Comparison of ENCODE assay signal across 18 cellular contexts in the genomic region with DNA sequence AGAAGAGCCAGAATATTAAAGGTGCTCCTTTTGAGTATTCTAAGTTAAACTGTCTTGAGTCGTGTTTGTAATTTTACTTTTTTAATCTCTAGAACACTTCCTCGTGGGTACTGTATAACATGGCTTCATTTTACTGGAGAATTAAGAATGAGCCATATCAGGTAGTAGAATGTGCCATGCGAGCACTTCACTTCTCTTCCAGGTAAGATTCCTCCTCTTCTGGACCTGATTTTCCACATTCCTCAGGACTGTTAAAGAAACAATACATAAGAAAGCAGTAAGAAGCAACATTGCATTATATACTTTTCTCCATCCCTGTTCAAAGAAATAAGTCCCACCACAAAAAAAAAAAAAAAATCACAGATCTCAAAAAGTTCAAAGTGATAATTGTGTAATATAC. TPM values are rescaled to one million over a fixed set of nuclear protein-coding genes. Genes with fewer than 3 reads are reported as not detected.
DNase-seq lines count a peak whose midpoint lies in the region; ATAC-seq and TF ChIP-seq lines count a peak whose summit lies in the region.
"Had no signal": no experiment of that assay in that cellular context is flagged by ENCODE, and none has a peak within 500 bp of the region (broad histone marks: within the 10 kb centered on the region; RNA-seq: fewer than 3 reads in every experiment).

No MANE protein-coding gene starts in this region.

- CTCF ChIA-PET in activated CD4-positive, alpha-beta T cell treated with anti-CD3 and anti-CD28 coated beads for 36 hours (lab: Charles Lee): interaction anchor here (0.7 to 0.8 kb wide), 2 partner anchors 18 to 416 kb away, joined by 3 to 4 read pairs; no protein-coding TSS in a partner anchor

- H3K27ac ChIP-seq in GM23338 (ENCODE audit: low read depth) (no peak overlapping the region), lower lobe of right lung (no peak overlapping the region)
- H3K27ac ChIP-seq: HL-60, RWPE1 had no signal

- peaks cover 12% of the 10 kb centered on the region; the same call in 1 of the 2 replicates for H3K4me1 ChIP-seq in GM23338 (ENCODE audit: insufficient read depth)
- H3K4me1 ChIP-seq in lower lobe of right lung: no peaks in the 10 kb centered on the region
- H3K4me1 ChIP-seq: HAP-1 had no signal

- H3K36me3 Mint-ChIP-seq in activated CD4-positive, alpha-beta T cell treated with anti-CD3 and anti-CD28 coated beads for 36 hours (ENCODE audit: low read depth): peaks cover 73% of the 10 kb centered on the region
- peaks cover 71% of the 10 kb centered on the region for H3K36me3 Mint-ChIP-seq in GM23338 (ENCODE audit: low read depth)
- H3K36me3 Mint-ChIP-seq in activated naive CD8-positive, alpha-beta T cell: peaks cover 20% of the 10 kb centered on the region

- TF ChIP-seq CTCF in GM23338 (conservative IDR thresholded peaks at IDR 0.05; ENCODE audit: low read depth in 2 of 2) (no peak), lower lobe of right lung (IDR thresholded peaks at IDR 0.05) (no peak)

- H3K27ac Mint-ChIP-seq in activated CD4-positive, alpha-beta T cell treated with anti-CD3 and anti-CD28 coated beads for 36 hours: peak overlapping the region; percentile 25
- no peak overlapping the region for H3K27ac Mint-ChIP-seq in GM23338
- H3K27ac Mint-ChIP-seq in activated naive CD8-positive, alpha-beta T cell: peak overlapping the region; percentile 2

- H4K20me1 ChIP-seq in GM23338 (replicated peaks; ENCODE audit: insufficient read depth): no peaks in the 10 kb centered on the region; the same call in 1 of the 2 replicates

- peaks cover 51% of the 10 kb centered on the region for H3K4me1 Mint-ChIP-seq in activated CD4-positive, alpha-beta T cell treated with anti-CD3 and anti-CD28 coated beads for 36 hours
- H3K4me1 Mint-ChIP-seq in GM23338: peaks cover 33% of the 10 kb centered on the region
- H3K4me1 Mint-ChIP-seq in activated naive CD8-positive, alpha-beta T cell (ENCODE audit: low read depth): peaks cover 25% of the 10 kb centered on the region

- no peak for ATAC-seq in activated CD4-positive, alpha-beta T cell treated with anti-CD3 and anti-CD28 coated beads for 36 hours
- ATAC-seq in GM23338 (no peak), lower lobe of right lung (peak; percentile 78 to 82), HG02759 (IDR thresholded peaks at IDR 0.05; ENCODE audit: unreplicated experiment) (no peak), GM18867 (IDR thresholded peaks at IDR 0.05; ENCODE audit: unreplicated experiment) (no peak)
- ATAC-seq: CD8-positive, alpha-beta T cell; K562 had no signal

- peaks cover 20% of the 10 kb centered on the region for H3K36me3 ChIP-seq in GM23338 (ENCODE audit: insufficient read depth)
- peaks cover 92% of the 10 kb centered on the region for H3K36me3 ChIP-seq in lower lobe of right lung

- intact Hi-C loops in activated CD4-positive, alpha-beta T cell treated with anti-CD3 and anti-CD28 coated beads for 36 hours (cut with DNase I, micrococcal nuclease): no loop called here
- intact Hi-C loops in lower lobe of right lung (cut with DNase I): no loop called here

- H3K4me3 ChIP-seq in GM23338 (no peak overlapping the region), lower lobe of right lung (no peak overlapping the region)
- H3K4me3 ChIP-seq: HAP-1, K562 had no signal

- no peaks in the 10 kb centered on the region for H3K9me2 ChIP-seq in GM23338 (ENCODE audit: insufficient read depth)

- POLR2A ChIA-PET in activated CD4-positive, alpha-beta T cell treated with anti-CD3 and anti-CD28 coated beads for 36 hours (lab: Charles Lee): interaction anchor here (0.6 kb wide), 1 partner anchor 31 kb away, joined by 8 read pairs; no protein-coding TSS in a partner anchor

- H3K27me3 Mint-ChIP-seq in activated CD4-positive, alpha-beta T cell treated with anti-CD3 and anti-CD28 coated beads for 36 hours: no peaks in the 10 kb centered on the region
- no peaks in the 10 kb centered on the region for H3K27me3 Mint-ChIP-seq in GM23338 (ENCODE audit: insufficient read depth, low read depth, poor library complexity)
- H3K27me3 Mint-ChIP-seq in activated naive CD8-positive, alpha-beta T cell: no peaks in the 10 kb centered on the region

- H3K79me2 ChIP-seq in GM23338 (replicated peaks; ENCODE audit: insufficient read depth): no peaks in the 10 kb centered on the region

- H3K27me3 ChIP-seq in GM23338 (ENCODE audit: insufficient read depth): no peaks in the 10 kb centered on the region
- H3K27me3 ChIP-seq in lower lobe of right lung (ENCODE audit: low read depth): no peaks in the 10 kb centered on the region

- H3F3A ChIP-seq in GM23338 (replicated peaks; ENCODE audit: low read depth): no peaks in the 10 kb centered on the region

- H3K4me2 ChIP-seq in GM23338: no peak overlapping the region

- H3K4me3 Mint-ChIP-seq in activated CD4-positive, alpha-beta T cell treated with anti-CD3 and anti-CD28 coated beads for 36 hours: no peak overlapping the region
- H3K4me3 Mint-ChIP-seq in GM23338: no peak overlapping the region
- peak overlapping the region; percentile 28 for H3K4me3 Mint-ChIP-seq in activated naive CD8-positive, alpha-beta T cell
- H3K4me3 Mint-ChIP-seq: CD8-positive, alpha-beta T cell had no signal

- DNase-seq in activated CD4-positive, alpha-beta T cell treated with anti-CD3 and anti-CD28 coated beads for 36 hours: no peak
- DNase-seq in activated CD4-positive, alpha-beta T cell treated with anti-CD3 and anti-CD28 coated beads, Interleukin-2, amount 50 U/mL, for 4 hours: no peak
- peak; percentile 15 for DNase-seq in GM23338 (ENCODE audit: low spot score)
- DNase-seq in lower lobe of right lung: no peak
- DNase-seq in SK-N-DZ (ENCODE audit: low spot score): no peak
- DNase-seq: CD8-positive, alpha-beta T cell; DMS79 treated with DMSO at 0.1 percent for 48 hours; NCI-H187; NCI-H2171; NCI-H446; OCI-M1 had no signal

- H3K9me3 ChIP-seq in lower lobe of right lung: no peaks in the 10 kb centered on the region
- H3K9me3 ChIP-seq: HAP-1 had no signal

- H3K9me3 Mint-ChIP-seq in activated CD4-positive, alpha-beta T cell treated with anti-CD3 and anti-CD28 coated beads for 36 hours (ENCODE audit: low read depth): no peaks in the 10 kb centered on the region
- no peaks in the 10 kb centered on the region for H3K9me3 Mint-ChIP-seq in GM23338
- no peaks in the 10 kb centered on the region for H3K9me3 Mint-ChIP-seq in activated naive CD8-positive, alpha-beta T cell (ENCODE audit: low read depth)
- H3K9me3 Mint-ChIP-seq: CD8-positive, alpha-beta T cell had no signal

- H2AFZ ChIP-seq in GM23338: no peak overlapping the region

TF ChIP-seq in GM23338, 12 proteins besides CTCF, POLR2A, EP300 and RAD21 (continues in another document):
- TF ChIP-seq REST (IDR thresholded peaks at IDR 0.05; ENCODE audit: unreplicated experiment) (no peak), ZNF114 (CRISPR knock-in tag; IDR thresholded peaks at IDR 0.05) (no peak), STAT1 (IDR thresholded peaks at IDR 0.05; ENCODE audit: unreplicated experiment) (no peak), POLR2AphosphoS5 (IDR thresholded peaks at IDR 0.05; ENCODE audit: low read depth) (no peak), EZH2 (IDR thresholded peaks at IDR 0.05; ENCODE audit: low read depth, unreplicated experiment) (no peak), EZH2phosphoT487 (IDR thresholded peaks at IDR 0.05; ENCODE audit: unreplicated experiment) (no peak), JUNB (IDR thresholded peaks at IDR 0.05; ENCODE audit: unreplicated experiment) (no peak), NANOG (IDR thresholded peaks at IDR 0.05; ENCODE audit: borderline replicate concordance) (no peak), ZNF331 (CRISPR knock-in tag; IDR thresholded peaks at IDR 0.05; ENCODE audit: low read depth) (no peak)
- TF ChIP-seq, protein P1, sequence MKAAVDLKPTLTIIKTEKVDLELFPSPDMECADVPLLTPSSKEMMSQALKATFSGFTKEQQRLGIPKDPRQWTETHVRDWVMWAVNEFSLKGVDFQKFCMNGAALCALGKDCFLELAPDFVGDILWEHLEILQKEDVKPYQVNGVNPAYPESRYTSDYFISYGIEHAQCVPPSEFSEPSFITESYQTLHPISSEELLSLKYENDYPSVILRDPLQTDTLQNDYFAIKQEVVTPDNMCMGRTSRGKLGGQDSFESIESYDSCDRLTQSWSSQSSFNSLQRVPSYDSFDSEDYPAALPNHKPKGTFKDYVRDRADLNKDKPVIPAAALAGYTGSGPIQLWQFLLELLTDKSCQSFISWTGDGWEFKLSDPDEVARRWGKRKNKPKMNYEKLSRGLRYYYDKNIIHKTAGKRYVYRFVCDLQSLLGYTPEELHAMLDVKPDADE (IDR thresholded peaks at IDR 0.05): no peak

RNA-seq across cellular contexts. Expression of gene TTC17, which starts 37.9 kb away (rescaled TPM):
- total RNA-seq in activated CD4-positive, alpha-beta T cell treated with anti-CD3 and anti-CD28 coated beads for 36 hours: 10 to 100 TPM; 50.0 to 57.9 TPM
- total RNA-seq in GM23338 (2014; rRNA removed; shearing (Covaris generic)): 73.3 and 87.9 TPM in 2 replicates
- polyA plus RNA-seq in GM23338 (2016; fragmentation: Nextera tagmentation; extraction: Ambion mirVana): 49.9 and 59.3 TPM in 2 replicates
- total RNA-seq in lower lobe of right lung: 105 TPM
- 37.4 and 54.7 TPM in 2 replicates for polyA plus RNA-seq in SK-N-DZ (2014; cell fraction: cytosol; rRNA removed)
- 148 and 159 TPM in 2 replicates for polyA plus RNA-seq in SK-N-DZ (2014; cell fraction: nucleus; rRNA removed)

Comparison
In these comparisons a context has a peak if more than half of its experiments do, and no peak if none do; other contexts are left out.
1. ATAC-seq: peak in lower lobe of right lung (2 of 2); none in activated CD4-positive, alpha-beta T cell treated with anti-CD3 and anti-CD28 coated beads for 36 hours (single experiment), GM23338 (single experiment), HG02759 (single experiment) and GM18867 (single experiment).